In genomic region chr1:183710333-183710732, GRCh38 we compare ENCODE assay signal across 37 cellular contexts. TPM values are rescaled to one million over a fixed set of nuclear protein-coding genes. Genes with fewer than 3 reads are reported as not detected.
"Had no signal": no experiment of that assay in that cellular context is flagged by ENCODE, and none has a peak within 500 bp of the region (broad histone marks: within the 10 kb centered on the region; RNA-seq: fewer than 3 reads in every experiment).

No MANE protein-coding gene starts in this region.

- H3K36me3 Mint-ChIP-seq: activated CD4-positive, alpha-beta memory T cell treated with anti-CD3 and anti-CD28 coated beads for 36 hours; activated naive CD8-positive, alpha-beta T cell treated with anti-CD3 and anti-CD28 coated beads, Interleukin-2, amount 10 ng/mL, durations not matched to agents 7 days and 5 days had no signal

- H3K27me3 Mint-ChIP-seq: activated B cell treated with CpG ODN at 0.5 μM for 24 hours; activated CD4-positive, alpha-beta memory T cell treated with anti-CD3 and anti-CD28 coated beads for 36 hours; activated CD4-positive, alpha-beta T cell treated with anti-CD3 and anti-CD28 coated beads, Interleukin-2, amount 10 ng/mL, durations not matched to agents 24 days and 14 days; activated CD8-positive, alpha-beta T cell treated with anti-CD3 and anti-CD28 coated beads for 36 hours; activated naive CD8-positive, alpha-beta T cell; activated naive CD8-positive, alpha-beta T cell treated with anti-CD3 and anti-CD28 coated beads, Interleukin-2, amount 10 ng/mL, durations not matched to agents 7 days and 5 days; activated naive CD8-positive, alpha-beta T cell treated with anti-CD3 and anti-CD28 coated beads, Interleukin-2, amount 50 U/mL, for 24 hours; brain; T-cell had no signal

- H3K27ac Mint-ChIP-seq: activated B cell treated with CpG ODN at 0.5 μM for 24 hours; activated CD4-positive, alpha-beta memory T cell treated with anti-CD3 and anti-CD28 coated beads for 36 hours; activated CD4-positive, alpha-beta T cell treated with anti-CD3 and anti-CD28 coated beads, Interleukin-2, amount 10 ng/mL, durations not matched to agents 24 days and 14 days; activated CD8-positive, alpha-beta T cell treated with anti-CD3 and anti-CD28 coated beads for 36 hours; activated naive CD4-positive, alpha-beta T cell treated with anti-CD3 and anti-CD28 coated beads for 36 hours; activated naive CD8-positive, alpha-beta T cell; activated naive CD8-positive, alpha-beta T cell treated with anti-CD3 and anti-CD28 coated beads, Interleukin-2, amount 10 ng/mL, durations not matched to agents 7 days and 5 days; activated naive CD8-positive, alpha-beta T cell treated with anti-CD3 and anti-CD28 coated beads, Interleukin-2, amount 50 U/mL, for 24 hours; activated T-cell treated with anti-CD3 and anti-CD28 coated beads, Interleukin-2, amount 50 U/mL, for 72 hours; activated T-helper 1 cell treated with anti-CD3 and anti-CD28 coated beads, Interleukin-12 subunit alpha, Interleukin-12 subunit beta, Interleukin-2, Interleukin-4 antibody, amounts not matched to agents 30 ng/mL and 10 ng/mL and 1 ng/mL, durations not matched to agents 14 hours and 24 hours and 36 hours; activated T-helper 2 cell treated with anti-CD3 and anti-CD28 coated beads, Interferon-gamma antibody, Interleukin-2, Interleukin-4, amounts not matched to agents 10 μg/mL and 5 μg/mL and 100 μg/mL, durations not matched to agents 14 hours and 24 hours and 36 hours; T-cell; T-helper 1 cell treated with Interleukin-12 subunit alpha and Interleukin-12 subunit beta and Interleukin-4 antibody, amounts not matched to agents 30 μg/mL and 1 μg/mL, for 36 hours; T-helper 2 cell treated with Interferon-gamma antibody and Interleukin-4, amounts not matched to agents 5 μg/mL and 100 μg/mL, for 36 hours had no signal

- H3K4me1 ChIP-seq: ascending aorta had no signal

- H3K27ac ChIP-seq: ascending aorta, VCaP had no signal

- H3K9me3 Mint-ChIP-seq: activated B cell treated with CpG ODN at 0.5 μM for 24 hours; activated CD4-positive, alpha-beta memory T cell treated with anti-CD3 and anti-CD28 coated beads for 36 hours; activated CD4-positive, alpha-beta T cell treated with anti-CD3 and anti-CD28 coated beads, Interleukin-2, amount 10 ng/mL, durations not matched to agents 24 days and 14 days; activated CD8-positive, alpha-beta T cell treated with anti-CD3 and anti-CD28 coated beads for 36 hours; activated naive CD4-positive, alpha-beta T cell treated with anti-CD3 and anti-CD28 coated beads for 36 hours; activated naive CD8-positive, alpha-beta T cell treated with anti-CD3 and anti-CD28 coated beads, Interleukin-2, amount 10 ng/mL, durations not matched to agents 7 days and 5 days; activated naive CD8-positive, alpha-beta T cell treated with anti-CD3 and anti-CD28 coated beads, Interleukin-2, amount 50 U/mL, for 24 hours; activated T-cell treated with anti-CD3 and anti-CD28 coated beads, Interleukin-2, amount 50 U/mL, for 4 hours; activated T-helper 1 cell treated with anti-CD3 and anti-CD28 coated beads, Interleukin-12 subunit alpha, Interleukin-12 subunit beta, Interleukin-2, Interleukin-4 antibody, amounts not matched to agents 30 ng/mL and 10 ng/mL and 1 ng/mL, durations not matched to agents 14 hours and 24 hours and 36 hours; activated T-helper 2 cell treated with anti-CD3 and anti-CD28 coated beads, Interferon-gamma antibody, Interleukin-2, Interleukin-4, amounts not matched to agents 10 μg/mL and 5 μg/mL and 100 μg/mL, durations not matched to agents 14 hours and 24 hours and 36 hours; T-cell; T-helper 1 cell treated with Interleukin-12 subunit alpha and Interleukin-12 subunit beta and Interleukin-4 antibody, amounts not matched to agents 30 μg/mL and 1 μg/mL, for 36 hours; T-helper 2 cell treated with Interferon-gamma antibody and Interleukin-4, amounts not matched to agents 5 μg/mL and 100 μg/mL, for 36 hours had no signal

- H3K4me1 Mint-ChIP-seq: activated B cell treated with CpG ODN at 0.5 μM for 24 hours; activated CD4-positive, alpha-beta T cell treated with anti-CD3 and anti-CD28 coated beads, Interleukin-2, amount 10 ng/mL, durations not matched to agents 24 days and 14 days; activated naive CD8-positive, alpha-beta T cell treated with anti-CD3 and anti-CD28 coated beads, Interleukin-2, amount 10 ng/mL, durations not matched to agents 7 days and 5 days; activated naive CD8-positive, alpha-beta T cell treated with anti-CD3 and anti-CD28 coated beads, Interleukin-2, amount 50 U/mL, for 24 hours; T-cell had no signal

- H3K36me3 ChIP-seq: ascending aorta had no signal

- H3K4me3 Mint-ChIP-seq: activated B cell treated with CpG ODN at 0.5 μM for 24 hours; activated CD4-positive, alpha-beta memory T cell treated with anti-CD3 and anti-CD28 coated beads for 36 hours; activated CD4-positive, alpha-beta T cell treated with anti-CD3 and anti-CD28 coated beads, Interleukin-2, amount 10 ng/mL, durations not matched to agents 24 days and 14 days; activated CD8-positive, alpha-beta T cell treated with anti-CD3 and anti-CD28 coated beads for 36 hours; activated naive CD4-positive, alpha-beta T cell treated with anti-CD3 and anti-CD28 coated beads for 36 hours; activated naive CD8-positive, alpha-beta T cell; activated naive CD8-positive, alpha-beta T cell treated with anti-CD3 and anti-CD28 coated beads, Interleukin-2, amount 10 ng/mL, durations not matched to agents 7 days and 5 days; activated naive CD8-positive, alpha-beta T cell treated with anti-CD3 and anti-CD28 coated beads, Interleukin-2, amount 50 U/mL, for 24 hours; activated T-cell treated with anti-CD3 and anti-CD28 coated beads, Interleukin-2, amount 50 U/mL, for 4 hours; activated T-cell treated with anti-CD3 and anti-CD28 coated beads, Interleukin-2, amount 50 U/mL, for 72 hours; activated T-helper 1 cell treated with anti-CD3 and anti-CD28 coated beads, Interleukin-12 subunit alpha, Interleukin-12 subunit beta, Interleukin-2, Interleukin-4 antibody, amounts not matched to agents 30 ng/mL and 10 ng/mL and 1 ng/mL, durations not matched to agents 14 hours and 24 hours and 36 hours; brain; T-cell; T-helper 1 cell treated with Interleukin-12 subunit alpha and Interleukin-12 subunit beta and Interleukin-4 antibody, amounts not matched to agents 30 μg/mL and 1 μg/mL, for 36 hours; T-helper 2 cell treated with Interferon-gamma antibody and Interleukin-4, amounts not matched to agents 5 μg/mL and 100 μg/mL, for 36 hours had no signal

- H3K4me3 ChIP-seq: ascending aorta had no signal

- H3K9me3 ChIP-seq: ascending aorta had no signal

- DNase-seq: activated B cell treated with CpG ODN at 0.5 μM for 24 hours; activated CD4-positive, alpha-beta memory T cell treated with anti-CD3 and anti-CD28 coated beads for 36 hours; activated CD4-positive, alpha-beta T cell treated with anti-CD3 and anti-CD28 coated beads for 4 hours; activated CD4-positive, alpha-beta T cell treated with anti-CD3 and anti-CD28 coated beads, Interleukin-2, amount 10 ng/mL, durations not matched to agents 24 days and 14 days; activated CD4-positive, alpha-beta T cell treated with anti-CD3 and anti-CD28 coated beads, Interleukin-2, amount 50 U/mL, for 1 hour; activated CD4-positive, alpha-beta T cell treated with anti-CD3 and anti-CD28 coated beads, Interleukin-2, amount 50 U/mL, for 4 hours; activated CD4-positive, CD25-positive, alpha-beta regulatory T cell treated with anti-CD3 and anti-CD28 coated beads, Interleukin-2, amount 50 U/mL, for 72 hours; activated CD8-positive, alpha-beta memory T cell treated with anti-CD3 and anti-CD28 coated beads, Interleukin-2, amount 50 U/mL, for 4 hours; activated CD8-positive, alpha-beta T cell treated with anti-CD3 and anti-CD28 coated beads for 36 hours; activated effector memory CD4-positive, alpha-beta T cell treated with Interleukin-2 at 50 U/mL for 16 hours; activated gamma-delta T cell; activated naive CD4-positive, alpha-beta T cell treated with anti-CD3 and anti-CD28 coated beads for 36 hours; activated naive CD4-positive, alpha-beta T cell treated with anti-CD3 and anti-CD28 coated beads, Interleukin-2, amount 50 U/mL, for 16 hours; activated naive CD8-positive, alpha-beta T cell treated with anti-CD3 and anti-CD28 coated beads, Interleukin-2, amount 10 ng/mL, durations not matched to agents 7 days and 5 days; activated naive CD8-positive, alpha-beta T cell treated with anti-CD3 and anti-CD28 coated beads, Interleukin-2, amount 50 U/mL, for 24 hours; activated T-cell treated with anti-CD3 and anti-CD28 coated beads for 4 hours; activated T-cell treated with anti-CD3 and anti-CD28 coated beads, Interleukin-2, amount 50 U/mL, for 1 hour; activated T-cell treated with anti-CD3 and anti-CD28 coated beads, Interleukin-2, amount 50 U/mL, for 4 hours; activated T-cell treated with anti-CD3 and anti-CD28 coated beads, Interleukin-2, amount 50 U/mL, for 72 hours; amygdala; anterior cingulate cortex; central memory CD4-positive, alpha-beta T cell; T-cell; T-helper 2 cell; T-helper 9 cell had no signal

- ATAC-seq: activated CD8-positive, alpha-beta T cell treated with anti-CD3 and anti-CD28 coated beads for 36 hours; activated naive CD8-positive, alpha-beta T cell treated with anti-CD3 and anti-CD28 coated beads, Interleukin-2, amount 50 U/mL, for 24 hours; activated T-cell treated with anti-CD3 and anti-CD28 coated beads, Interleukin-2, amount 50 U/mL, for 4 hours; activated T-cell treated with anti-CD3 and anti-CD28 coated beads, Interleukin-2, amount 50 U/mL, for 72 hours; T-cell had no signal

- H3K27me3 ChIP-seq: ascending aorta had no signal

RNA-seq across cellular contexts. Expression of gene APOBEC4, which starts 57.2 kb away (rescaled TPM):
- total RNA-seq: activated B cell treated with CpG ODN at 0.5 μM for 24 hours; activated CD4-positive, alpha-beta memory T cell treated with anti-CD3 and anti-CD28 coated beads for 36 hours; activated CD4-positive, alpha-beta T cell treated with anti-CD3 and anti-CD28 coated beads, Interleukin-2, amount 10 ng/mL, durations not matched to agents 24 days and 14 days; activated CD8-positive, alpha-beta memory T cell treated with anti-CD3 and anti-CD28 coated beads for 36 hours; activated CD8-positive, alpha-beta T cell treated with anti-CD3 and anti-CD28 coated beads for 36 hours; activated naive CD4-positive, alpha-beta T cell treated with anti-CD3 and anti-CD28 coated beads for 36 hours; activated naive CD8-positive, alpha-beta T cell treated with anti-CD3 and anti-CD28 coated beads, Interleukin-2, amount 10 ng/mL, durations not matched to agents 7 days and 5 days; activated T-cell treated with anti-CD3 and anti-CD28 coated beads, Interleukin-2, amount 50 U/mL, for 4 hours; activated T-cell treated with anti-CD3 and anti-CD28 coated beads, Interleukin-2, amount 50 U/mL, for 72 hours; activated T-helper 1 cell treated with anti-CD3 and anti-CD28 coated beads, Interleukin-12 subunit alpha, Interleukin-12 subunit beta, Interleukin-2, Interleukin-4 antibody, amounts not matched to agents 30 ng/mL and 10 ng/mL and 1 ng/mL, durations not matched to agents 14 hours and 24 hours and 36 hours; activated T-helper 2 cell treated with anti-CD3 and anti-CD28 coated beads, Interferon-gamma antibody, Interleukin-2, Interleukin-4, amounts not matched to agents 10 μg/mL and 5 μg/mL and 100 μg/mL, durations not matched to agents 14 hours and 24 hours and 36 hours; ascending aorta; bronchial epithelial cell; cardiac septum; cerebellum; T-cell had no signal
